ENCODE assay signal across 2 cellular contexts in genomic region chr21:28883931-28884330, GRCh38.
TF ChIP-seq lines count a peak whose summit lies in the region.

No MANE protein-coding gene starts in this region.

TF ChIP-seq in IMR-90, 13 proteins besides CTCF, POLR2A, EP300 and RAD21 (continued from another document):
- no peak for TF ChIP-seq USF2 (IDR thresholded peaks at IDR 0.05; ENCODE audit: low read depth, low read length)
- TF ChIP-seq FOS (IDR thresholded peaks at IDR 0.05; ENCODE audit: low read depth, low read length), result no peak
- TF ChIP-seq RCOR1 (IDR thresholded peaks at IDR 0.05; ENCODE audit: insufficient replicate concordance, low read length), result no peak
- TF ChIP-seq ELK1 (IDR thresholded peaks at IDR 0.05; ENCODE audit: borderline replicate concordance, low read depth, low read length), result no peak
- no peak for TF ChIP-seq RFX5 (IDR thresholded peaks at IDR 0.05; ENCODE audit: low read depth, low read length)
- TF ChIP-seq MAFK (IDR thresholded peaks at IDR 0.05; ENCODE audit: low read depth, low read length), result no peak
- TF ChIP-seq BHLHE40 (IDR thresholded peaks at IDR 0.05; ENCODE audit: low read depth, low read length), result no peak
- no peak for TF ChIP-seq MAZ (IDR thresholded peaks at IDR 0.05; ENCODE audit: borderline replicate concordance, low read depth, low read length)
- TF ChIP-seq CEBPB (IDR thresholded peaks at IDR 0.05; ENCODE audit: low read depth, low read length), result no peak
TF ChIP-seq in IMR-90: peak in this region for 0.

TF ChIP-seq in K562, 482 proteins besides CTCF, POLR2A, EP300 and RAD21:
- TF ChIP-seq PRDM10 (IDR thresholded peaks at IDR 0.05; ENCODE audit: partially characterized antibody) (no peak), CHD1 (IDR thresholded peaks at IDR 0.05; ENCODE audit: low read length) (peak; percentile 7)
